ENCODE assay signal across 1 cellular context in genomic region chr12:122226366-122227222, GRCh38.
TF ChIP-seq lines count a peak whose summit lies in the region.

No MANE protein-coding gene starts in this region.

TF ChIP-seq in WTC11, 78 proteins besides CTCF, POLR2A, EP300 and RAD21 (continued from another document and continues in another):
- peak; percentile 99 for TF ChIP-seq MAX (CRISPR knock-in tag; IDR thresholded peaks at IDR 0.05)
- TF ChIP-seq PRDM15 (CRISPR knock-in tag; IDR thresholded peaks at IDR 0.05) = peak; percentile 76
- no peak for TF ChIP-seq NFATC4 (CRISPR knock-in tag; IDR thresholded peaks at IDR 0.05)
- peak; percentile 93 for TF ChIP-seq ZBTB43 (CRISPR knock-in tag; IDR thresholded peaks at IDR 0.05)
- TF ChIP-seq SP1 (CRISPR knock-in tag; conservative IDR thresholded peaks at IDR 0.05) = no peak; the same call in 1 of the 2 replicates
- TF ChIP-seq FOXP1 (CRISPR knock-in tag; IDR thresholded peaks at IDR 0.05; ENCODE audit: borderline replicate concordance) = peak; percentile 99
- TF ChIP-seq E2F4 (CRISPR knock-in tag; IDR thresholded peaks at IDR 0.05; ENCODE audit: borderline replicate concordance, low read depth) = peak; percentile 87
- peak; percentile 99 for TF ChIP-seq JUN (CRISPR knock-in tag; IDR thresholded peaks at IDR 0.05)
- TF ChIP-seq TCF7 (CRISPR knock-in tag; IDR thresholded peaks at IDR 0.05; ENCODE audit: low read depth) = peak; percentile 98
- TF ChIP-seq GRHL2 (CRISPR knock-in tag; IDR thresholded peaks at IDR 0.05; ENCODE audit: insufficient replicate concordance, severe bottlenecking) = no peak
- peak; percentile 98 for TF ChIP-seq NFE2L1 (CRISPR knock-in tag; IDR thresholded peaks at IDR 0.05)
- no peak for TF ChIP-seq SOX15 (CRISPR knock-in tag; IDR thresholded peaks at IDR 0.05)
- TF ChIP-seq PREB (CRISPR knock-in tag; IDR thresholded peaks at IDR 0.05; ENCODE audit: borderline replicate concordance) = peak; percentile 97
- TF ChIP-seq ETV6 (CRISPR knock-in tag; IDR thresholded peaks at IDR 0.05) = peak; percentile 95
- TF ChIP-seq SMAD3 (CRISPR knock-in tag; IDR thresholded peaks at IDR 0.05; ENCODE audit: borderline replicate concordance) = peak; percentile 98
- peak; percentile 96; the same call in 1 of the 2 replicates for TF ChIP-seq KAT7 (CRISPR knock-in tag; IDR thresholded peaks at IDR 0.05; ENCODE audit: borderline replicate concordance)
- TF ChIP-seq CREB1 (CRISPR knock-in tag; IDR thresholded peaks at IDR 0.05) = peak; percentile 94
- TF ChIP-seq ZNF232 (CRISPR knock-in tag; IDR thresholded peaks at IDR 0.05) = peak; percentile 97
- TF ChIP-seq FOXP4 (CRISPR knock-in tag; IDR thresholded peaks at IDR 0.05) = peak; percentile 99
- TF ChIP-seq ZNF219 (CRISPR knock-in tag; IDR thresholded peaks at IDR 0.05; ENCODE audit: borderline replicate concordance) = peak; percentile 97
- no peak for TF ChIP-seq JAZF1 (CRISPR knock-in tag; IDR thresholded peaks at IDR 0.05)
- no peak for TF ChIP-seq PRRX2 (CRISPR knock-in tag; IDR thresholded peaks at IDR 0.05)
- TF ChIP-seq ERG (CRISPR knock-in tag; IDR thresholded peaks at IDR 0.05) = no peak
- peak; percentile 96 for TF ChIP-seq MLX (CRISPR knock-in tag; IDR thresholded peaks at IDR 0.05)
- TF ChIP-seq NR1H2 (CRISPR knock-in tag; IDR thresholded peaks at IDR 0.05) = peak; percentile 92
- no peak for TF ChIP-seq ZMAT4 (CRISPR knock-in tag; IDR thresholded peaks at IDR 0.05)
- TF ChIP-seq ZNF671 (CRISPR knock-in tag; IDR thresholded peaks at IDR 0.05) = no peak
- TF ChIP-seq IRF1 (CRISPR knock-in tag; IDR thresholded peaks at IDR 0.05) = peak; percentile 98
- TF ChIP-seq ZNF121 (CRISPR knock-in tag; IDR thresholded peaks at IDR 0.05) = peak; percentile 69; the same call in 1 of the 2 replicates
- TF ChIP-seq USF1 (CRISPR knock-in tag; IDR thresholded peaks at IDR 0.05) = peak; percentile 87
- TF ChIP-seq ELF4 (CRISPR knock-in tag; IDR thresholded peaks at IDR 0.05; ENCODE audit: low read depth) = peak; percentile 85; the same call in 1 of the 2 replicates
- peak; percentile 94 for TF ChIP-seq ATF2 (CRISPR knock-in tag; IDR thresholded peaks at IDR 0.05; ENCODE audit: borderline replicate concordance, low read depth)
- TF ChIP-seq TEAD1 (CRISPR knock-in tag; IDR thresholded peaks at IDR 0.05) = peak; percentile 96
- TF ChIP-seq USF2 (CRISPR knock-in tag; IDR thresholded peaks at IDR 0.05) = no peak; the same call in none of the 2 replicates
- TF ChIP-seq ZBTB21 (CRISPR knock-in tag; IDR thresholded peaks at IDR 0.05; ENCODE audit: borderline replicate concordance) = peak; percentile 81; the same call in 1 of the 2 replicates
- no peak; the same call in 1 of the 2 replicates for TF ChIP-seq AFF4 (CRISPR knock-in tag; IDR thresholded peaks at IDR 0.05; ENCODE audit: borderline replicate concordance)
